In genomic region chr22:18950141-18950540, GRCh38 we compare ENCODE assay signal across 18 cellular contexts. TPM values are rescaled to one million over a fixed set of nuclear protein-coding genes. Genes with fewer than 3 reads are reported as not detected.
"Had no signal": no experiment of that assay in that cellular context is flagged by ENCODE, and none has a peak within 500 bp of the region (broad histone marks: within the 10 kb centered on the region; RNA-seq: fewer than 3 reads in every experiment).

No MANE protein-coding gene starts in this region.

- H3K27ac ChIP-seq: epithelial cell of prostate, neutrophil, spleen, VCaP had no signal

- H3K9me3 ChIP-seq: mucosa of descending colon, neutrophil, spleen had no signal

- ATAC-seq: activated T-helper 17 cell treated with anti-CD3 and anti-CD28 coated beads, Interleukin-2, amount 50 U/mL, for 72 hours; effector memory CD8-positive, alpha-beta T cell; mucosa of descending colon; naive thymus-derived CD8-positive, alpha-beta T cell; SK-N-SH treated with all-trans-retinoic acid at 6 μM for 48 hours had no signal

- H3K36me3 ChIP-seq: neutrophil, spleen had no signal

- H3K4me3 ChIP-seq: mucosa of descending colon, spleen had no signal

- H3K4me1 ChIP-seq: spleen had no signal

- DNase-seq: activated CD4-positive, alpha-beta T cell treated with anti-CD3 and anti-CD28 coated beads, Interleukin-2, amount 50 U/mL, for 48 hours; activated naive CD8-positive, alpha-beta T cell treated with anti-CD3 and anti-CD28 coated beads, Interleukin-2, amount 10 ng/mL, durations not matched to agents 7 days and 5 days; anterior cingulate cortex; dermis blood vessel endothelial cell; effector memory CD8-positive, alpha-beta T cell; foreskin melanocyte; kidney glomerular epithelial cell; mammary epithelial cell; spleen; T-helper 1 cell had no signal

RNA-seq across cellular contexts. Expression of gene PRODH, which starts 14.0 kb away (rescaled TPM):
- total RNA-seq: fibroblast of lung had no signal
